Comparison of ENCODE assay signal across 22 cellular contexts in the genomic region with DNA sequence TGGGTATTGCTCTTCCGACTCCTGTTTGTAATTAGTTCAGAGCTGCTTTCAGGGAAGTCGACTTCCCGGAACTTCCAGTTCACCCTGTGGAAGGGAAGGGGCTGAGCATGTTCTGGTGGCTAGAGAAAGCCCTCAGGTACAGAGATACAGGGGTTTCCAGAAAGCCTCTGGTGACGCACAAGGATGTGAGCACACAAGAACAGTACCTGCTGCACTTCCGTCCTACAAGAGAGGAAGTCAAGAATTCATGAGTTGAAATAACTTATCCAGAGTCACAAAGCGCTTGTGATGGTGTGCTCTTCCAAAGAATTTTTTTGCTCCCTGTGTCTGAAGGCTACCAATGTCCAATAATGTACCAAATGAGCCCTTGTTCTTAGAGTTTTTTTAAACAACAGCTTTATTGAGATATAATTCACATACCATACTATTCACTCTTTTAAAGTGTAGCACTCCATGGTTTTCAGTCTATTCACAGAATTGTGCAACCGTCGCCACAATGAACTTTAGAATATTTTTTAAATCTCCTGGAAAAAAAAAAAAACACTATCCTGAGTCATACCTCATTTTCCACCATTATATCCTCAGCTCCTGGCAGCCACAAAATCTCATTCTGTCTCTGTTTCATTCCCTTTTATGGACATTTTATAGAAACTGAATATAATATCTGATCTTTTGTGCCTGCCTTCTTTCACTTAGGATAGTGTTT.
DNase-seq lines count a peak whose midpoint lies in the region; ATAC-seq and TF ChIP-seq lines count a peak whose summit lies in the region.
"Had no signal": no experiment of that assay in that cellular context is flagged by ENCODE, and none has a peak within 500 bp of the region (broad histone marks: within the 10 kb centered on the region; RNA-seq: fewer than 3 reads in every experiment).

No MANE protein-coding gene starts in this region.

- H2BK120ac ChIP-seq in mesenchymal stem cell (ENCODE audit: low read depth, low read length): no peak overlapping the region

- peak overlapping the region; percentile 23 for H3K27ac ChIP-seq in brain microvascular endothelial cell
- H3K27ac ChIP-seq in mesenchymal stem cell (ENCODE audit: low read length, poor library complexity, severe bottlenecking): no peak overlapping the region
- H3K27ac ChIP-seq: gastrocnemius medialis, HL-60, lower lobe of right lung, SJSA1, thoracic aorta had no signal

- H3K4me1 ChIP-seq in mesenchymal stem cell (ENCODE audit: control insufficient read depth, insufficient read depth, low read depth, low read length): no peaks in the 10 kb centered on the region
- H3K4me1 ChIP-seq: gastrocnemius medialis, lower lobe of right lung had no signal

- in situ Hi-C loops in brain microvascular endothelial cell (cut with HindIII; ENCODE audit: low pct_ligation_motif_present, low sequenced_read_pairs): no loop called here

- no peak overlapping the region for H3K23ac ChIP-seq in mesenchymal stem cell (ENCODE audit: low read length in 2 of 2)

- H3K14ac ChIP-seq in mesenchymal stem cell (ENCODE audit: low read length in 2 of 2): no peak overlapping the region

- no peak overlapping the region for H3K4ac ChIP-seq in mesenchymal stem cell (ENCODE audit: low read depth in 1 of 2, low read length in 2 of 2)

- H3K79me1 ChIP-seq in mesenchymal stem cell (replicated peaks; ENCODE audit: low read length, poor library complexity, severe bottlenecking): peaks cover 4% of the 10 kb centered on the region

- H3K4me2 ChIP-seq in mesenchymal stem cell (ENCODE audit: low read length, poor library complexity, severe bottlenecking): no peak overlapping the region
- H3K4me2 ChIP-seq: smooth muscle cell had no signal

- H4K91ac ChIP-seq in mesenchymal stem cell (ENCODE audit: low read length): no peak overlapping the region

- H3K9ac ChIP-seq in mesenchymal stem cell (ENCODE audit: low read length): no peak overlapping the region

- no peaks in the 10 kb centered on the region for H3K9me3 ChIP-seq in mesenchymal stem cell (ENCODE audit: control insufficient read depth, low read length)
- H3K9me3 ChIP-seq: gastrocnemius medialis, lower lobe of right lung, MG63, SJSA1, thoracic aorta had no signal

- 94% methylated on average over 8 of the region's 8 CpGs for WGBS in mesenchymal stem cell

- no peak overlapping the region for H4K8ac ChIP-seq in mesenchymal stem cell (ENCODE audit: low read length)

- H2BK15ac ChIP-seq in mesenchymal stem cell (ENCODE audit: low read depth, poor library complexity, severe bottlenecking): no peak overlapping the region

- H2BK12ac ChIP-seq in mesenchymal stem cell (ENCODE audit: low read length in 2 of 2): no peak overlapping the region

- H2BK5ac ChIP-seq in mesenchymal stem cell (ENCODE audit: low read depth, low read length, poor library complexity, severe bottlenecking): no peak overlapping the region

- no peak overlapping the region for H3K4me3 ChIP-seq in brain microvascular endothelial cell (ENCODE audit: low read depth, low read length)
- no peak overlapping the region for H3K4me3 ChIP-seq in mesenchymal stem cell (ENCODE audit: insufficient read depth in 1 of 2, low read depth in 1 of 2, low read length in 2 of 2)
- H3K4me3 ChIP-seq: gastrocnemius medialis, lower lobe of right lung, MG63, SJSA1, smooth muscle cell, thoracic aorta had no signal

- no peak overlapping the region for H3K18ac ChIP-seq in mesenchymal stem cell (ENCODE audit: low read depth in 1 of 2, low read length in 2 of 2)

- no peak overlapping the region for H2AK5ac ChIP-seq in mesenchymal stem cell (ENCODE audit: low read length, severe bottlenecking)

- H3K27me3 ChIP-seq in brain microvascular endothelial cell (replicated peaks) (no peaks in the 10 kb centered on the region), mesenchymal stem cell (ENCODE audit: control insufficient read depth in 1 of 2, insufficient read depth in 1 of 2, low read length in 2 of 2) (no peaks in the 10 kb centered on the region)
- H3K27me3 ChIP-seq: gastrocnemius medialis, MG63, SJSA1 had no signal

- H3K36me3 ChIP-seq in brain microvascular endothelial cell (replicated peaks): no peaks in the 10 kb centered on the region
- no peaks in the 10 kb centered on the region for H3K36me3 ChIP-seq in mesenchymal stem cell (ENCODE audit: control insufficient read depth in 1 of 2, insufficient read depth in 2 of 2, low read depth in 1 of 2, low read length in 2 of 2)
- H3K36me3 ChIP-seq: gastrocnemius medialis, lower lobe of right lung, MG63, SJSA1, thoracic aorta had no signal

- DNase-seq in Daoy (ENCODE audit: low read depth): peak; percentile 14
- peak; percentile 44 for DNase-seq in HT1080 (ENCODE audit: low read depth)
- peak; percentile 36 for DNase-seq in brain microvascular endothelial cell
- DNase-seq in mesenchymal stem cell: peak; percentile 36
- DNase-seq in NCI-H2107 (lab: John Stamatoyannopoulos, UW): no peak
- DNase-seq in omental fat pad (ENCODE audit: low spot score): no peak
- no peak for DNase-seq in T-helper 9 cell
- DNase-seq: activated naive CD8-positive, alpha-beta T cell treated with anti-CD3 and anti-CD28 coated beads, Interleukin-2, amount 10 ng/mL, durations not matched to agents 7 days and 5 days; DMS53; gastrocnemius medialis; lower lobe of right lung; MG63; NCI-H1417 treated with DMSO at 0.1 percent for 48 hours; NCI-H510A had no signal

- ATAC-seq in omental fat pad (ENCODE audit: low FRiP score): no peak
- ATAC-seq in GM19035 (IDR thresholded peaks at IDR 0.05; ENCODE audit: unreplicated experiment): no peak
- ATAC-seq: gastrocnemius medialis; lower lobe of right lung; Panc1; stimulated activated memory B cell treated with anti-CD40 and anti-IgM and Interleukin-4, amounts not matched to agents 10 μg/mL and 1 μg/mL and 100 μg/mL, for 72 hours; WTC11 had no signal

- TF ChIP-seq CTCF in brain microvascular endothelial cell (IDR thresholded peaks at IDR 0.05; ENCODE audit: low read depth, low read length, missing control alignments): no peak
- TF ChIP-seq CTCF in omental fat pad (IDR thresholded peaks at IDR 0.05): no peak

- no peak overlapping the region for H2AFZ ChIP-seq in mesenchymal stem cell (ENCODE audit: low read depth, low read length)

Comparison
In these comparisons a context has a peak if more than half of its experiments do, and no peak if none do; other contexts are left out.
1. DNase-seq: peak in Daoy (single experiment), HT1080 (single experiment), brain microvascular endothelial cell (single experiment) and mesenchymal stem cell (single experiment); none in NCI-H2107 (single experiment), omental fat pad (single experiment) and T-helper 9 cell (single experiment).